ENCODE assay signal across 24 cellular contexts in genomic region chr15:92143765-92144164, GRCh38.
DNase-seq lines count a peak whose midpoint lies in the region; FAIRE-seq and TF ChIP-seq lines count a peak whose summit lies in the region.
"Had no signal": no experiment of that assay in that cellular context is flagged by ENCODE, and none has a peak within 500 bp of the region (broad histone marks: within the 10 kb centered on the region; RNA-seq: fewer than 3 reads in every experiment).

No MANE protein-coding gene starts in this region.

- no peak for TF ChIP-seq POLR2A in H54 (IDR thresholded peaks at IDR 0.05; ENCODE audit: low read depth, low read length)

- no peaks in the 10 kb centered on the region for H3K9me2 ChIP-seq in OCI-LY7 (ENCODE audit: insufficient read depth, low read length)

- FAIRE-seq in H54 (lab: Jason Lieb, UNC), result no peak
- FAIRE-seq: GM12892 had no signal

- H3K4me1 ChIP-seq in BLaER1 treated with 17β-estradiol and CSF1 and Interleukin-3, amounts not matched to agents 10 nM and 100 nM, result peaks cover 0 to 42% (median 39%) of the 10 kb centered on the region in 10 experiments; a peak in 19 of 20 replicates
- peaks cover 19% of the 10 kb centered on the region for H3K4me1 ChIP-seq in OCI-LY7 (ENCODE audit: insufficient read depth, low read length, poor library complexity, severe bottlenecking)

- H3K4me3 Mint-ChIP-seq in endothelial cell (ENCODE audit: unreplicated experiment), result no peak overlapping the region
- H3K4me3 Mint-ChIP-seq: B cell had no signal

- H3K4me2 ChIP-seq in BLaER1 treated with 17β-estradiol and CSF1 and Interleukin-3, amounts not matched to agents 10 nM and 100 nM, result peak overlapping the region in 10 of 11 experiments; percentile 46 to 73 (median 66); a peak in 20 of 22 replicates
- H3K4me2 ChIP-seq in OCI-LY7 (ENCODE audit: low read length), result peak overlapping the region; percentile 53

- peaks cover 0 to 42% (median 0%) of the 10 kb centered on the region in 11 experiments; a peak in 8 of 22 replicates for H3K36me3 ChIP-seq in BLaER1 treated with 17β-estradiol and CSF1 and Interleukin-3, amounts not matched to agents 10 nM and 100 nM
- H3K36me3 ChIP-seq in OCI-LY7 (ENCODE audit: insufficient read depth, low read length), result peaks cover 11% of the 10 kb centered on the region

- no peak overlapping the region for H3K9ac ChIP-seq in BLaER1 treated with 17β-estradiol and CSF1 and Interleukin-3, amounts not matched to agents 10 nM and 100 nM

- H3K79me2 ChIP-seq in OCI-LY7 (ENCODE audit: insufficient read depth, low read depth, low read length), result no peaks in the 10 kb centered on the region

- H2AFZ ChIP-seq in OCI-LY7 (ENCODE audit: low read length), result no peak overlapping the region

- TF ChIP-seq CTCF in 22Rv1 (IDR thresholded peaks at IDR 0.05), result peak; percentile 39
- TF ChIP-seq CTCF in OCI-LY7 (conservative IDR thresholded peaks at IDR 0.05; ENCODE audit: low read length), result no peak
- no peak for TF ChIP-seq CTCF in endothelial cell (IDR thresholded peaks at IDR 0.05; ENCODE audit: unreplicated experiment)

- no peaks in the 10 kb centered on the region for H3K27me3 ChIP-seq in BLaER1 treated with 17β-estradiol and CSF1 and Interleukin-3, amounts not matched to agents 10 nM and 100 nM

- no peak overlapping the region for H3K4me3 ChIP-seq in BLaER1 treated with 17β-estradiol and CSF1 and Interleukin-3, amounts not matched to agents 10 nM and 100 nM
- H3K4me3 ChIP-seq in OCI-LY7 (ENCODE audit: low read depth, low read length, poor library complexity, severe bottlenecking), result no peak overlapping the region

- no peaks in the 10 kb centered on the region for H3K27me3 Mint-ChIP-seq in endothelial cell (ENCODE audit: unreplicated experiment)
- H3K27me3 Mint-ChIP-seq: B cell had no signal

- intact Hi-C loops in OCI-LY7 (cut with micrococcal nuclease; ENCODE audit: unreplicated experiment), result no loop called here

- peak overlapping the region; percentile 74 for H3K27ac Mint-ChIP-seq in endothelial cell (ENCODE audit: unreplicated experiment)
- H3K27ac Mint-ChIP-seq: B cell had no signal

- H3K36me3 Mint-ChIP-seq in endothelial cell (ENCODE audit: low read depth, unreplicated experiment), result peaks cover 12% of the 10 kb centered on the region

- no peak for DNase-seq in OCI-LY7 (ENCODE audit: low spot score)
- DNase-seq in endothelial cell (ENCODE audit: low spot score), result no peak
- DNase-seq in H54 (ENCODE audit: insufficient read length, low spot score), result no peak
- no peak for DNase-seq in NCI-H2107 treated with DMSO at 0.1 percent for 48 hours (lab: John Stamatoyannopoulos, UW; ENCODE audit: unreplicated experiment)
- no peak for DNase-seq in anterior cingulate cortex (lab: John Stamatoyannopoulos, UW)
- DNase-seq: Calu3, DMS153, DND-41, HCEC 1CT, Kasumi-1, NCI-H1105 treated with DMSO at 0.1 percent for 48 hours, NCI-H146, NCI-H1930, NCI-H2107, NCI-H446 treated with DMSO at 0.1 percent for 48 hours, NCI-H526, NCI-H82, SHP77 treated with DMSO at 0.1 percent for 48 hours, T-helper 1 cell had no signal

- BruUV-seq in OCI-LY7 (replicated peaks; lab: Mats Ljungman, UMichigan), result no TSS peak

- peaks cover 13% of the 10 kb centered on the region for H3K4me1 Mint-ChIP-seq in endothelial cell (ENCODE audit: unreplicated experiment)

- no peaks in the 10 kb centered on the region for H3K9me3 Mint-ChIP-seq in endothelial cell (ENCODE audit: unreplicated experiment)

- POLR2A ChIA-PET in OCI-LY7 (lab: Charles Lee), result interaction anchor here (0.7 kb wide), 1 partner anchor 51 kb away, joined by 3 read pairs; no protein-coding TSS in a partner anchor

- H3K9me3 ChIP-seq in BLaER1 treated with 17β-estradiol and CSF1 and Interleukin-3, amounts not matched to agents 10 nM and 100 nM (replicated peaks in 1 of 11), result peaks cover 0 to 22% (median 6%) of the 10 kb centered on the region in 11 experiments; a peak in 10 of 22 replicates
- no peaks in the 10 kb centered on the region for H3K9me3 ChIP-seq in OCI-LY7 (ENCODE audit: low read length)

- H3K27ac ChIP-seq in 22Rv1 (no peak overlapping the region), OCI-LY7 (ENCODE audit: low read depth, low read length, poor library complexity, severe bottlenecking) (no peak overlapping the region)
- peak overlapping the region in 3 of 11 experiments; percentile 12 to 32 (median 14); a peak in 5 of 22 replicates for H3K27ac ChIP-seq in BLaER1 treated with 17β-estradiol and CSF1 and Interleukin-3, amounts not matched to agents 10 nM and 100 nM
- H3K27ac ChIP-seq: RWPE1 had no signal

- H4K20me1 ChIP-seq in BLaER1 treated with 17β-estradiol and CSF1 and Interleukin-3, amounts not matched to agents 10 nM and 100 nM, result no peaks in the 10 kb centered on the region; a peak in 1 of 22 replicates
- H4K20me1 ChIP-seq in OCI-LY7 (ENCODE audit: insufficient read depth, low read length), result no peaks in the 10 kb centered on the region

- CTCF ChIA-PET in OCI-LY7 (lab: Charles Lee; ENCODE audit: unreplicated experiment), result no interaction called here
